14 cellular contexts compared by ENCODE assay signal in genomic region chr19:48737360-48737998, GRCh38. TPM values are rescaled to one million over a fixed set of nuclear protein-coding genes. Genes with fewer than 3 reads are reported as not detected.
DNase-seq lines count a peak whose midpoint lies in the region; ATAC-seq, FAIRE-seq and TF ChIP-seq lines count a peak whose summit lies in the region.
"Had no signal": no experiment of that assay in that cellular context is flagged by ENCODE, and none has a peak within 500 bp of the region (broad histone marks: within the 10 kb centered on the region; RNA-seq: fewer than 3 reads in every experiment).

No MANE protein-coding gene starts in this region.

- H3K79me2 ChIP-seq in HepG2 (ENCODE audit: insufficient read depth, low read length): no peaks in the 10 kb centered on the region

- peaks cover 0 to 1% of the 10 kb centered on the region in 2 experiments; a peak in 1 of 5 replicates for H3K27me3 ChIP-seq in HepG2 (ENCODE audit: control insufficient read depth in 1 of 2, insufficient read depth in 2 of 2, low read length in 2 of 2)
- H3K27me3 ChIP-seq: breast epithelium had no signal

- H4K20me1 ChIP-seq in HepG2 (ENCODE audit: insufficient read depth, low read length): no peaks in the 10 kb centered on the region

- peaks cover 17% of the 10 kb centered on the region for H3K36me3 Mint-ChIP-seq in Calu3 (ENCODE audit: insufficient read depth, unreplicated experiment)
- no peaks in the 10 kb centered on the region for H3K36me3 Mint-ChIP-seq in T-helper 17 cell (ENCODE audit: low read depth)
- H3K36me3 Mint-ChIP-seq in activated CD4-positive, alpha-beta memory T cell treated with anti-CD3 and anti-CD28 coated beads, Interleukin-2, amount 10 ng/mL, durations not matched to agents 7 days and 5 days (ENCODE audit: low read depth): no peaks in the 10 kb centered on the region

- peak overlapping the region in 1 of 3 experiments; percentile 89; a peak in 1 of 6 replicates for H3K4me3 ChIP-seq in HepG2 (replicated peaks in 1 of 3; ENCODE audit: insufficient read depth in 1 of 3, low read depth in 2 of 3, low read length in 3 of 3)
- no peak overlapping the region for H3K4me3 ChIP-seq in kidney (ENCODE audit: low read length in 2 of 2)

- no peak for TF ChIP-seq RAD21 in HepG2 (CRISPR knock-in tag; IDR thresholded peaks at IDR 0.05)

- H3K36me3 ChIP-seq in HepG2 (replicated peaks in 1 of 2; ENCODE audit: control insufficient read depth in 1 of 2, insufficient read depth in 2 of 2, low read length in 2 of 2) (no peaks in the 10 kb centered on the region), kidney (ENCODE audit: control insufficient read depth in 1 of 2, insufficient read depth in 2 of 2, low read length in 2 of 2) (no peaks in the 10 kb centered on the region)
- H3K36me3 ChIP-seq: breast epithelium had no signal

- in situ Hi-C loops in HepG2 (cut with HindIII; ENCODE audit: extremely low pct_ligation_motif_present, low pct_unique_long_range_greater_than_20kb): no loop called here

- no peak overlapping the region for H3K4me3 Mint-ChIP-seq in Calu3 (ENCODE audit: low read depth, unreplicated experiment)
- peak overlapping the region; percentile 5 for H3K4me3 Mint-ChIP-seq in T-helper 17 cell
- H3K4me3 Mint-ChIP-seq in activated CD4-positive, alpha-beta memory T cell treated with anti-CD3 and anti-CD28 coated beads, Interleukin-2, amount 10 ng/mL, durations not matched to agents 7 days and 5 days: no peak overlapping the region

- CTCF ChIA-PET in Calu3 (lab: Charles Lee): interaction anchor here (0.6 kb wide), 1 partner anchor 102 kb away, joined by 3 read pairs; no protein-coding TSS in a partner anchor
- CTCF ChIA-PET in HepG2 (lab: Yijun Ruan, JAX; ENCODE audit: low intra/inter-chr PET ratio, low total read pairs): no interaction called here
- CTCF ChIA-PET in activated CD4-positive, alpha-beta memory T cell treated with anti-CD3 and anti-CD28 coated beads, Interleukin-2, amount 10 ng/mL, durations not matched to agents 7 days and 5 days (lab: Charles Lee): interaction anchor here (1.2 to 2.2 kb wide), 2 partner anchors 24 to 50 kb away, joined by 4 to 13 read pairs; no protein-coding TSS in a partner anchor

- TF ChIP-seq POLR2A in HepG2 (IDR thresholded peaks at IDR 0.05; ENCODE audit: insufficient read depth in 1 of 2, low read depth in 2 of 2, low read length in 2 of 2): no peak

- H3K4me2 ChIP-seq in HepG2 (ENCODE audit: low read depth, low read length): peak overlapping the region; percentile 98

- WGBS in HepG2 (ENCODE audit: low lambda C conversion rate): 56% methylated on average over 22 of the region's 22 CpGs

- H3K9me3 ChIP-seq in T-helper 17 cell (ENCODE audit: control insufficient read depth, low read length, poor library complexity, severe bottlenecking) (no peaks in the 10 kb centered on the region), HepG2 (ENCODE audit: low read length) (no peaks in the 10 kb centered on the region), kidney (ENCODE audit: control insufficient read depth in 1 of 2, low read length in 2 of 2) (no peaks in the 10 kb centered on the region)
- H3K9me3 ChIP-seq: breast epithelium had no signal

- peaks cover 8% of the 10 kb centered on the region for H3K4me1 Mint-ChIP-seq in Calu3 (ENCODE audit: low read depth, unreplicated experiment)
- H3K4me1 Mint-ChIP-seq in T-helper 17 cell: peaks cover 13% of the 10 kb centered on the region
- peaks cover 22% of the 10 kb centered on the region for H3K4me1 Mint-ChIP-seq in activated CD4-positive, alpha-beta memory T cell treated with anti-CD3 and anti-CD28 coated beads, Interleukin-2, amount 10 ng/mL, durations not matched to agents 7 days and 5 days

- H3K27ac Mint-ChIP-seq in Calu3 (ENCODE audit: unreplicated experiment) (peak overlapping the region; percentile 52), T-helper 17 cell (no peak overlapping the region)
- H3K27ac Mint-ChIP-seq in activated CD4-positive, alpha-beta memory T cell treated with anti-CD3 and anti-CD28 coated beads, Interleukin-2, amount 10 ng/mL, durations not matched to agents 7 days and 5 days: no peak overlapping the region

- peaks cover 38% of the 10 kb centered on the region for H3K4me1 ChIP-seq in HepG2 (ENCODE audit: insufficient read depth, low read length)
- H3K4me1 ChIP-seq in kidney (ENCODE audit: control insufficient read depth in 1 of 2, insufficient read depth in 1 of 2, low read depth in 1 of 2, low read length in 2 of 2): peaks cover 0 to 9% of the 10 kb centered on the region in 2 donors
- H3K4me1 ChIP-seq: breast epithelium had no signal

- ATAC-seq in T-helper 17 cell: no peak
- no peak for ATAC-seq in HepG2

- no peaks in the 10 kb centered on the region for H3K9me3 Mint-ChIP-seq in Calu3 (ENCODE audit: low read depth, unreplicated experiment)
- no peaks in the 10 kb centered on the region for H3K9me3 Mint-ChIP-seq in activated CD4-positive, alpha-beta memory T cell treated with anti-CD3 and anti-CD28 coated beads, Interleukin-2, amount 10 ng/mL, durations not matched to agents 7 days and 5 days

- intact Hi-C loops in Calu3 (cut with micrococcal nuclease; ENCODE audit: unreplicated experiment): loop anchor here (5.0 kb wide), 1 partner anchor 60 kb away; no protein-coding TSS in a partner anchor
- intact Hi-C loops in HepG2 (cut with micrococcal nuclease; ENCODE audit: unreplicated experiment): no loop called here
- intact Hi-C loops in kidney (cut with DNase I): no loop called here

- TF ChIP-seq CTCF in 22Rv1 (IDR thresholded peaks at IDR 0.05) (no peak), Calu3 (IDR thresholded peaks at IDR 0.05; ENCODE audit: unreplicated experiment) (no peak), HepG2 (CRISPR knock-in tag; IDR thresholded peaks at IDR 0.05) (no peak), kidney (IDR thresholded peaks at IDR 0.05; ENCODE audit: borderline replicate concordance, extremely low read depth, insufficient read depth) (no peak)

- BruUV-seq in Calu3 (replicated peaks; lab: Mats Ljungman, UMichigan) (no TSS peak), HepG2 (replicated peaks; lab: Mats Ljungman, UMichigan) (no TSS peak)

- TF ChIP-seq EP300 in HepG2 (IDR thresholded peaks at IDR 0.05; ENCODE audit: low read depth in 2 of 2, low read length in 2 of 2) (no peak), HepG2 (CRISPR knock-in tag; IDR thresholded peaks at IDR 0.05; ENCODE audit: borderline replicate concordance) (no peak)

- POLR2A ChIA-PET in HepG2 (lab: Yijun Ruan, JAX): interaction anchor here (1.4 to 2.1 kb wide), 5 partner anchors 13 to 135 kb away, joined by 3 to 40 read pairs (median 5); partner anchors contain the start of genes MAMSTR and PPP1R15A
- POLR2A ChIA-PET in activated CD4-positive, alpha-beta memory T cell treated with anti-CD3 and anti-CD28 coated beads, Interleukin-2, amount 10 ng/mL, durations not matched to agents 7 days and 5 days (lab: Charles Lee): interaction anchor here (0.9 to 2.6 kb wide), 2 partner anchors 12 to 256 kb away, joined by 3 to 11 read pairs; partner anchors contain the start of gene RUVBL2

- H3K9ac ChIP-seq in HepG2 (ENCODE audit: insufficient read depth, low read depth, low read length) (no peak overlapping the region), kidney (ENCODE audit: low read length in 2 of 2) (no peak overlapping the region)

- FAIRE-seq in HepG2 (lab: Jason Lieb, UNC): no peak
- no peak for FAIRE-seq in kidney (lab: Jason Lieb, UNC)

- no peak overlapping the region for H2AFZ ChIP-seq in HepG2 (ENCODE audit: low read length)

- DNase-seq in Calu3 (no peak), T-helper 17 cell (no peak), HepG2 (ENCODE audit: low spot score) (no peak), AG20443 (ENCODE audit: low spot score) (no peak), kidney (no peak), SIG-M5 (lab: John Stamatoyannopoulos, UW) (no peak)
- no peak for DNase-seq in activated CD4-positive, alpha-beta memory T cell treated with anti-CD3 and anti-CD28 coated beads, Interleukin-2, amount 10 ng/mL, durations not matched to agents 7 days and 5 days
- DNase-seq: activated T-cell treated with anti-CD3 and anti-CD28 coated beads, Interleukin-2, amount 50 U/mL, for 48 hours; GOT3; NCI-H510A treated with DMSO at 0.1 percent for 48 hours; SHP77 had no signal

- peaks cover 22% of the 10 kb centered on the region for H3K27me3 Mint-ChIP-seq in Calu3 (ENCODE audit: unreplicated experiment)
- H3K27me3 Mint-ChIP-seq in T-helper 17 cell: peaks cover 6% of the 10 kb centered on the region
- peaks cover 6% of the 10 kb centered on the region for H3K27me3 Mint-ChIP-seq in activated CD4-positive, alpha-beta memory T cell treated with anti-CD3 and anti-CD28 coated beads, Interleukin-2, amount 10 ng/mL, durations not matched to agents 7 days and 5 days

- peak overlapping the region; percentile 82 for H3K27ac ChIP-seq in 22Rv1
- peak overlapping the region; percentile 94 for H3K27ac ChIP-seq in HepG2 (ENCODE audit: extremely low read length, insufficient read depth, low read length)
- H3K27ac ChIP-seq in kidney (ENCODE audit: low read depth in 2 of 2, low read length in 2 of 2): no peak overlapping the region

RNA-seq across cellular contexts. Expression of gene RASIP1, which starts 2.9 kb away (rescaled TPM):
- total RNA-seq in Calu3 (2022) (0.09 and 0.29 TPM in 2 replicates), T-helper 17 cell (under 1 TPM; 0.10 to 0.12 TPM), HepG2 (2016; rRNA removed; fragmentation: Illumina TruSeq; extraction: Trizol) (0.44 and 0.49 TPM in 2 replicates), kidney (23.3 TPM)
- total RNA-seq in HepG2 (2016; cell fraction: cytosol; rRNA removed; fragmentation: Illumina TruSeq; extraction: Trizol; ENCODE audit: low read depth): 0.18 and 0.20 TPM in 2 replicates
- total RNA-seq in HepG2 (2016; cell fraction: insoluble cytoplasmic fraction; rRNA removed; fragmentation: Illumina TruSeq; extraction: Trizol): 0.16 and 0.32 TPM in 2 replicates
- 0.09 and 0.24 TPM in 2 replicates for total RNA-seq in HepG2 (2016; cell fraction: membrane; rRNA removed; fragmentation: Illumina TruSeq; extraction: Trizol)
- total RNA-seq in HepG2 (2016; cell fraction: nucleus; rRNA removed; fragmentation: Illumina TruSeq; extraction: Trizol): 0.22 TPM in 1 of 2 replicates, not detected in the other
- polyA plus RNA-seq in HepG2 (2011; rRNA removed) (0.58 and 1.1 TPM in 2 replicates), kidney (ENCODE audit: insufficient read depth, low read depth, low replicate concordance) (13.6 TPM)
- polyA plus RNA-seq in HepG2 (2011; cell fraction: cytosol; rRNA removed): 0.49 and 0.71 TPM in 2 replicates
- polyA plus RNA-seq in HepG2 (2011; cell fraction: nucleus; rRNA removed): 2.6 and 3.2 TPM in 2 replicates
- 1.3 and 1.9 TPM in 2 replicates for polyA plus RNA-seq in HepG2 (2012)
- 0.14 and 0.21 TPM in 2 replicates for polyA plus RNA-seq in HepG2 (2016; cell fraction: cytosol; fragmentation: Illumina TruSeq; extraction: Trizol; ENCODE audit: low read depth)
- 0.27 and 0.31 TPM in 2 replicates for polyA plus RNA-seq in HepG2 (2016; cell fraction: insoluble cytoplasmic fraction; fragmentation: Illumina TruSeq; extraction: Trizol; ENCODE audit: low read depth)
- 0.11 and 0.30 TPM in 2 replicates for polyA plus RNA-seq in HepG2 (2016; cell fraction: membrane; fragmentation: Illumina TruSeq; extraction: Trizol; ENCODE audit: low read depth)
- polyA plus RNA-seq in HepG2 (2016; cell fraction: nucleus; fragmentation: Illumina TruSeq; extraction: Trizol; ENCODE audit: insufficient read depth, low read depth): 0.86 and 0.89 TPM in 2 replicates
- 1.6 and 73.9 TPM in 2 replicates for polyA minus RNA-seq in HepG2 (2011; rRNA and poly(A)+ RNA removed; ENCODE audit: low replicate concordance)
- 0.79 and 0.89 TPM in 2 replicates for polyA minus RNA-seq in HepG2 (2011; cell fraction: cytosol; rRNA and poly(A)+ RNA removed)
- 1.1 and 1.2 TPM in 2 replicates for polyA minus RNA-seq in HepG2 (2011; cell fraction: nucleus; rRNA and poly(A)+ RNA removed)
- total RNA-seq in activated CD4-positive, alpha-beta memory T cell treated with anti-CD3 and anti-CD28 coated beads, Interleukin-2, amount 10 ng/mL, durations not matched to agents 7 days and 5 days: under 1 TPM; 0.05 to 0.15 TPM
- polyA plus RNA-seq: neural cell had no signal

RNA-seq across cellular contexts. Expression of gene IZUMO1, which starts 9.2 kb away (rescaled TPM):
- 0.31 and 0.42 TPM in 2 replicates for total RNA-seq in Calu3 (2022)
- not detected for total RNA-seq in T-helper 17 cell
- 0.22 TPM in 1 of 2 replicates, not detected in the other for total RNA-seq in HepG2 (2016; rRNA removed; fragmentation: Illumina TruSeq; extraction: Trizol)
- not detected in 2 replicates for total RNA-seq in HepG2 (2016; cell fraction: cytosol; rRNA removed; fragmentation: Illumina TruSeq; extraction: Trizol; ENCODE audit: low read depth)
- 0.11 TPM in 1 of 2 replicates, not detected in the other for total RNA-seq in HepG2 (2016; cell fraction: insoluble cytoplasmic fraction; rRNA removed; fragmentation: Illumina TruSeq; extraction: Trizol)
- total RNA-seq in HepG2 (2016; cell fraction: membrane; rRNA removed; fragmentation: Illumina TruSeq; extraction: Trizol): 0.59 TPM in 1 of 2 replicates, not detected in the other
- total RNA-seq in HepG2 (2016; cell fraction: nucleus; rRNA removed; fragmentation: Illumina TruSeq; extraction: Trizol): not detected in 2 replicates
- 0.07 and 0.16 TPM in 2 replicates for polyA plus RNA-seq in HepG2 (2011; rRNA removed)
- not detected in 2 replicates for polyA plus RNA-seq in HepG2 (2011; cell fraction: cytosol; rRNA removed)
- polyA plus RNA-seq in HepG2 (2011; cell fraction: nucleus; rRNA removed): 1.2 and 1.7 TPM in 2 replicates
- 0.09 and 0.50 TPM in 2 replicates for polyA plus RNA-seq in HepG2 (2012)
- polyA plus RNA-seq in HepG2 (2016; cell fraction: cytosol; fragmentation: Illumina TruSeq; extraction: Trizol; ENCODE audit: low read depth): not detected in 2 replicates
- polyA plus RNA-seq in HepG2 (2016; cell fraction: insoluble cytoplasmic fraction; fragmentation: Illumina TruSeq; extraction: Trizol; ENCODE audit: low read depth): not detected in 2 replicates
- not detected in 2 replicates for polyA plus RNA-seq in HepG2 (2016; cell fraction: membrane; fragmentation: Illumina TruSeq; extraction: Trizol; ENCODE audit: low read depth)
- 0.46 and 0.85 TPM in 2 replicates for polyA plus RNA-seq in HepG2 (2016; cell fraction: nucleus; fragmentation: Illumina TruSeq; extraction: Trizol; ENCODE audit: insufficient read depth, low read depth)
- polyA minus RNA-seq in HepG2 (2011; rRNA and poly(A)+ RNA removed; ENCODE audit: low replicate concordance): 0.30 TPM in 1 of 2 replicates, not detected in the other
- not detected in 2 replicates for polyA minus RNA-seq in HepG2 (2011; cell fraction: cytosol; rRNA and poly(A)+ RNA removed)
- polyA minus RNA-seq in HepG2 (2011; cell fraction: nucleus; rRNA and poly(A)+ RNA removed): 0.37 and 0.39 TPM in 2 replicates
- not detected for total RNA-seq in activated CD4-positive, alpha-beta memory T cell treated with anti-CD3 and anti-CD28 coated beads, Interleukin-2, amount 10 ng/mL, durations not matched to agents 7 days and 5 days
- 0.79 TPM for total RNA-seq in kidney
- not detected for polyA plus RNA-seq in kidney (ENCODE audit: insufficient read depth, low read depth, low replicate concordance)
- polyA plus RNA-seq: neural cell had no signal

RNA-seq across cellular contexts. Expression of gene FUT1, which starts 15.0 kb away (rescaled TPM):
- total RNA-seq in Calu3 (2022): 2.6 and 2.9 TPM in 2 replicates
- total RNA-seq in T-helper 17 cell: under 1 TPM; 0.07 to 0.16 TPM
- total RNA-seq in HepG2 (2016; rRNA removed; fragmentation: Illumina TruSeq; extraction: Trizol): 0.07 TPM in 2 replicates
- not detected in 2 replicates for total RNA-seq in HepG2 (2016; cell fraction: cytosol; rRNA removed; fragmentation: Illumina TruSeq; extraction: Trizol; ENCODE audit: low read depth)
- total RNA-seq in HepG2 (2016; cell fraction: insoluble cytoplasmic fraction; rRNA removed; fragmentation: Illumina TruSeq; extraction: Trizol): 0.09 TPM in 1 of 2 replicates, not detected in the other
- 0.07 and 0.09 TPM in 2 replicates for total RNA-seq in HepG2 (2016; cell fraction: membrane; rRNA removed; fragmentation: Illumina TruSeq; extraction: Trizol)
- 0.09 TPM in 1 of 2 replicates, not detected in the other for total RNA-seq in HepG2 (2016; cell fraction: nucleus; rRNA removed; fragmentation: Illumina TruSeq; extraction: Trizol)
- 1.1 and 1.5 TPM in 2 replicates for polyA plus RNA-seq in HepG2 (2011; rRNA removed)
- 0.71 and 0.98 TPM in 2 replicates for polyA plus RNA-seq in HepG2 (2011; cell fraction: cytosol; rRNA removed)
- 2.0 and 2.5 TPM in 2 replicates for polyA plus RNA-seq in HepG2 (2011; cell fraction: nucleus; rRNA removed)
- 0.47 and 1.7 TPM in 2 replicates for polyA plus RNA-seq in HepG2 (2012)
- not detected in 2 replicates for polyA plus RNA-seq in HepG2 (2016; cell fraction: cytosol; fragmentation: Illumina TruSeq; extraction: Trizol; ENCODE audit: low read depth)
- not detected in 2 replicates for polyA plus RNA-seq in HepG2 (2016; cell fraction: insoluble cytoplasmic fraction; fragmentation: Illumina TruSeq; extraction: Trizol; ENCODE audit: low read depth)
- 0.14 TPM in 1 of 2 replicates, not detected in the other for polyA plus RNA-seq in HepG2 (2016; cell fraction: membrane; fragmentation: Illumina TruSeq; extraction: Trizol; ENCODE audit: low read depth)
- polyA plus RNA-seq in HepG2 (2016; cell fraction: nucleus; fragmentation: Illumina TruSeq; extraction: Trizol; ENCODE audit: insufficient read depth, low read depth): 0.26 TPM in 1 of 2 replicates, not detected in the other
- polyA minus RNA-seq in HepG2 (2011; rRNA and poly(A)+ RNA removed; ENCODE audit: low replicate concordance): 1.8 and 2.9 TPM in 2 replicates
- polyA minus RNA-seq in HepG2 (2011; cell fraction: cytosol; rRNA and poly(A)+ RNA removed): 0.97 and 0.99 TPM in 2 replicates
- 0.64 and 1.5 TPM in 2 replicates for polyA minus RNA-seq in HepG2 (2011; cell fraction: nucleus; rRNA and poly(A)+ RNA removed)
- under 1 TPM; 0.28 to 0.45 TPM for total RNA-seq in activated CD4-positive, alpha-beta memory T cell treated with anti-CD3 and anti-CD28 coated beads, Interleukin-2, amount 10 ng/mL, durations not matched to agents 7 days and 5 days
- total RNA-seq in kidney: 4.3 TPM
- 2.3 TPM for polyA plus RNA-seq in kidney (ENCODE audit: insufficient read depth, low read depth, low replicate concordance)

RNA-seq across cellular contexts. Expression of gene FGF21, which starts 17.8 kb away (rescaled TPM):
- total RNA-seq in Calu3 (2022) (not detected in 2 replicates), T-helper 17 cell (not detected), HepG2 (2016; rRNA removed; fragmentation: Illumina TruSeq; extraction: Trizol) (not detected in 2 replicates), kidney (not detected)
- not detected in 2 replicates for total RNA-seq in HepG2 (2016; cell fraction: cytosol; rRNA removed; fragmentation: Illumina TruSeq; extraction: Trizol; ENCODE audit: low read depth)
- not detected in 2 replicates for total RNA-seq in HepG2 (2016; cell fraction: insoluble cytoplasmic fraction; rRNA removed; fragmentation: Illumina TruSeq; extraction: Trizol)
- not detected in 2 replicates for total RNA-seq in HepG2 (2016; cell fraction: membrane; rRNA removed; fragmentation: Illumina TruSeq; extraction: Trizol)
- not detected in 2 replicates for total RNA-seq in HepG2 (2016; cell fraction: nucleus; rRNA removed; fragmentation: Illumina TruSeq; extraction: Trizol)
- polyA plus RNA-seq in HepG2 (2011; rRNA removed) (0.17 TPM in 2 replicates), kidney (ENCODE audit: insufficient read depth, low read depth, low replicate concordance) (not detected)
- polyA plus RNA-seq in HepG2 (2011; cell fraction: cytosol; rRNA removed): 0.08 and 0.12 TPM in 2 replicates
- polyA plus RNA-seq in HepG2 (2011; cell fraction: nucleus; rRNA removed): 0.26 and 0.39 TPM in 2 replicates
- 0.60 TPM in 1 of 2 replicates, not detected in the other for polyA plus RNA-seq in HepG2 (2012)
- polyA plus RNA-seq in HepG2 (2016; cell fraction: cytosol; fragmentation: Illumina TruSeq; extraction: Trizol; ENCODE audit: low read depth): not detected in 2 replicates
- not detected in 2 replicates for polyA plus RNA-seq in HepG2 (2016; cell fraction: insoluble cytoplasmic fraction; fragmentation: Illumina TruSeq; extraction: Trizol; ENCODE audit: low read depth)
- polyA plus RNA-seq in HepG2 (2016; cell fraction: membrane; fragmentation: Illumina TruSeq; extraction: Trizol; ENCODE audit: low read depth): not detected in 2 replicates
- polyA plus RNA-seq in HepG2 (2016; cell fraction: nucleus; fragmentation: Illumina TruSeq; extraction: Trizol; ENCODE audit: insufficient read depth, low read depth): not detected in 2 replicates
- polyA minus RNA-seq in HepG2 (2011; rRNA and poly(A)+ RNA removed; ENCODE audit: low replicate concordance): not detected in 2 replicates
- not detected in 2 replicates for polyA minus RNA-seq in HepG2 (2011; cell fraction: cytosol; rRNA and poly(A)+ RNA removed)
- polyA minus RNA-seq in HepG2 (2011; cell fraction: nucleus; rRNA and poly(A)+ RNA removed): 0.37 TPM in 1 of 2 replicates, not detected in the other
- total RNA-seq in activated CD4-positive, alpha-beta memory T cell treated with anti-CD3 and anti-CD28 coated beads, Interleukin-2, amount 10 ng/mL, durations not matched to agents 7 days and 5 days: not detected
- total RNA-seq: breast epithelium had no signal
- polyA plus RNA-seq: neural cell had no signal

RNA-seq across cellular contexts. Expression of gene MAMSTR, which starts 18.0 kb away (rescaled TPM):
- total RNA-seq in Calu3 (2022) (1.7 TPM in 2 replicates), T-helper 17 cell (under 1 TPM; 0.42 to 0.60 TPM), HepG2 (2016; rRNA removed; fragmentation: Illumina TruSeq; extraction: Trizol) (2.0 and 2.2 TPM in 2 replicates), kidney (2.2 TPM)
- 2.4 and 2.6 TPM in 2 replicates for total RNA-seq in HepG2 (2016; cell fraction: cytosol; rRNA removed; fragmentation: Illumina TruSeq; extraction: Trizol; ENCODE audit: low read depth)
- total RNA-seq in HepG2 (2016; cell fraction: insoluble cytoplasmic fraction; rRNA removed; fragmentation: Illumina TruSeq; extraction: Trizol): 1.4 and 2.1 TPM in 2 replicates
- 2.7 and 3.4 TPM in 2 replicates for total RNA-seq in HepG2 (2016; cell fraction: membrane; rRNA removed; fragmentation: Illumina TruSeq; extraction: Trizol)
- total RNA-seq in HepG2 (2016; cell fraction: nucleus; rRNA removed; fragmentation: Illumina TruSeq; extraction: Trizol): 2.1 and 2.5 TPM in 2 replicates
- polyA plus RNA-seq in HepG2 (2011; rRNA removed) (2.4 and 2.7 TPM in 2 replicates), kidney (ENCODE audit: insufficient read depth, low read depth, low replicate concordance) (3.6 TPM)
- 1.4 and 1.7 TPM in 2 replicates for polyA plus RNA-seq in HepG2 (2011; cell fraction: cytosol; rRNA removed)
- 7.2 and 7.7 TPM in 2 replicates for polyA plus RNA-seq in HepG2 (2011; cell fraction: nucleus; rRNA removed)
- 3.9 and 5.7 TPM in 2 replicates for polyA plus RNA-seq in HepG2 (2012)
- 2.3 and 3.3 TPM in 2 replicates for polyA plus RNA-seq in HepG2 (2016; cell fraction: cytosol; fragmentation: Illumina TruSeq; extraction: Trizol; ENCODE audit: low read depth)
- polyA plus RNA-seq in HepG2 (2016; cell fraction: insoluble cytoplasmic fraction; fragmentation: Illumina TruSeq; extraction: Trizol; ENCODE audit: low read depth): 3.3 and 5.0 TPM in 2 replicates
- polyA plus RNA-seq in HepG2 (2016; cell fraction: membrane; fragmentation: Illumina TruSeq; extraction: Trizol; ENCODE audit: low read depth): 3.1 and 3.8 TPM in 2 replicates
- 8.7 and 10.3 TPM in 2 replicates for polyA plus RNA-seq in HepG2 (2016; cell fraction: nucleus; fragmentation: Illumina TruSeq; extraction: Trizol; ENCODE audit: insufficient read depth, low read depth)
- 1.3 and 3.6 TPM in 2 replicates for polyA minus RNA-seq in HepG2 (2011; rRNA and poly(A)+ RNA removed; ENCODE audit: low replicate concordance)
- 2.6 and 4.8 TPM in 2 replicates for polyA minus RNA-seq in HepG2 (2011; cell fraction: cytosol; rRNA and poly(A)+ RNA removed)
- polyA minus RNA-seq in HepG2 (2011; cell fraction: nucleus; rRNA and poly(A)+ RNA removed): 1.9 and 2.2 TPM in 2 replicates
- total RNA-seq in activated CD4-positive, alpha-beta memory T cell treated with anti-CD3 and anti-CD28 coated beads, Interleukin-2, amount 10 ng/mL, durations not matched to agents 7 days and 5 days: 1 to 10 TPM in 1 of 2 experiments, under 1 TPM in 1; 0.88 to 1.2 TPM

Comparison
In these comparisons a context has a peak if more than half of its experiments do, and no peak if none do; other contexts are left out.
1. H3K27ac ChIP-seq: peak in 22Rv1 (single experiment) and HepG2 (single experiment); none in kidney (0 of 2).
2. RNA of gene RASIP1, which starts 2.9 kb away (total RNA-seq): 23.3 TPM in kidney (single experiment); 0.09 to 0.49 TPM in HepG2, 0.05 to 0.15 TPM in activated CD4-positive, alpha-beta memory T cell treated with anti-CD3 and anti-CD28 coated beads, Interleukin-2, amount 10 ng/mL, durations not matched to agents 7 days and 5 days, 0.10 to 0.12 TPM in T-helper 17 cell and 0.09 to 0.29 TPM in Calu3; every median in the first group is over 10 times any median in the second.